ENCODE assay signal across 8 cellular contexts in the genomic region with DNA sequence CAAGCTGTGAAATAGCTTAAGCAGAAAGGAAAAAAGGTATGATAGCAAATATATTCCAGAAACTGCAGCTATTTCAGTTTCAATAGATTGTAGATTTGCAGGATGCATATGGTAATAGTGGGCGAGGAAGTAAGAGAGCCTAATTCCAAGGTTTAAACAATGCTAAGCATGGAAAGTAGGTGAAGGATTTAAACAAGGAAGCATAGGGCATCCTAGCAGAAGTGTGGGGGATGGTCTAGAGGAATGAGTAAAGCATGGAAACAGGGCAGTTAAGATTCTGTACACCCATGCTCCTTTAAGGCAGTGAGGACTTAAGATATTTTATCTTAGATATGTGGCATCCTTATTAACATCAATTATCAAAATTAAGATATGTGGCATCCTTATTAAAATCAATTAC. TPM values are rescaled to one million over a fixed set of nuclear protein-coding genes. Genes with fewer than 3 reads are reported as not detected.
DNase-seq lines count a peak whose midpoint lies in the region; ATAC-seq and TF ChIP-seq lines count a peak whose summit lies in the region.

No MANE protein-coding gene starts in this region.

- H3K4me3 Mint-ChIP-seq in activated T-helper 17 cell treated with anti-CD3 and anti-CD28 coated beads, Interleukin-2, amount 50 U/mL, for 72 hours: peak overlapping the region; percentile 96

- H3K9me3 Mint-ChIP-seq in activated T-helper 17 cell treated with anti-CD3 and anti-CD28 coated beads, Interleukin-2, amount 50 U/mL, for 72 hours: peaks cover 5% of the 10 kb centered on the region

- H3K27ac ChIP-seq in heart left ventricle: peak overlapping the region in 8 of 12 donors; percentile 33 to 99 (median 96)
- H3K27ac ChIP-seq in thymus (ENCODE audit: low read depth): no peak overlapping the region

- DNase-seq in heart left ventricle (no peak), Right ventricle myocardium superior (no peak), kidney epithelial cell (ENCODE audit: low read depth) (no peak), cerebellar nuclear complex (lab: John Stamatoyannopoulos, UW) (no peak), UCSD-AML1 (lab: John Stamatoyannopoulos, UW; ENCODE audit: unreplicated experiment) (no peak), D341Med (ENCODE audit: low spot score) (no peak)

- H3K27me3 Mint-ChIP-seq in activated T-helper 17 cell treated with anti-CD3 and anti-CD28 coated beads, Interleukin-2, amount 50 U/mL, for 72 hours: no peaks in the 10 kb centered on the region

- intact Hi-C loops in heart left ventricle (cut with DNase I) (loop anchor here in 2 of 10 donors (5.0 to 10.0 kb wide), 2 partner anchors 67 to 280 kb away; no protein-coding TSS in a partner anchor), Right ventricle myocardium superior (cut with DNase I) (loop anchor here (10.0 kb wide), 1 partner anchor 340 kb away; no protein-coding TSS in a partner anchor)

- TF ChIP-seq POLR2A in heart left ventricle (IDR thresholded peaks at IDR 0.05): no peak

- H3K36me3 Mint-ChIP-seq in activated T-helper 17 cell treated with anti-CD3 and anti-CD28 coated beads, Interleukin-2, amount 50 U/mL, for 72 hours (ENCODE audit: low read depth): peaks cover 100% of the 10 kb centered on the region

- 17 to 26% (median 20%) methylated on average over 1 of the region's 1 CpG for WGBS in heart left ventricle, 4 donors
- 79% methylated on average over 1 of the region's 1 CpG for WGBS in thymus

- H3K4me3 ChIP-seq in heart left ventricle (peak overlapping the region in 11 of 12 donors; percentile 66 to 99 (median 89)), kidney epithelial cell (ENCODE audit: low read depth, low read length) (peak overlapping the region; percentile 97), thymus (ENCODE audit: low read length) (peak overlapping the region; percentile 75)

- no peaks in the 10 kb centered on the region for H3K27me3 ChIP-seq in heart left ventricle
- no peaks in the 10 kb centered on the region for H3K27me3 ChIP-seq in kidney epithelial cell (ENCODE audit: control insufficient read depth, insufficient read depth, low read length)
- H3K27me3 ChIP-seq in thymus (ENCODE audit: control insufficient read depth, insufficient read depth): no peaks in the 10 kb centered on the region

- TF ChIP-seq CTCF in heart left ventricle (IDR thresholded peaks at IDR 0.05) (no peak), kidney epithelial cell (IDR thresholded peaks at IDR 0.05; ENCODE audit: insufficient read depth, low read length, poor library complexity, severe bottlenecking) (no peak)

- ATAC-seq in heart left ventricle: no peak
- ATAC-seq in Right ventricle myocardium superior (ENCODE audit: poor library complexity): no peak
- no peak for ATAC-seq in activated T-helper 17 cell treated with anti-CD3 and anti-CD28 coated beads, Interleukin-2, amount 50 U/mL, for 72 hours (replicated peaks)

- peaks cover 0 to 79% (median 50%) of the 10 kb centered on the region in 12 donors for H3K4me1 ChIP-seq in heart left ventricle
- H3K4me1 ChIP-seq in thymus (ENCODE audit: control insufficient read depth, insufficient read depth, low read length): peaks cover 8% of the 10 kb centered on the region

- H3K4me1 Mint-ChIP-seq in activated T-helper 17 cell treated with anti-CD3 and anti-CD28 coated beads, Interleukin-2, amount 50 U/mL, for 72 hours: peaks cover 40% of the 10 kb centered on the region

- H3K9me3 ChIP-seq in heart left ventricle (no peaks in the 10 kb centered on the region), thymus (ENCODE audit: control insufficient read depth) (no peaks in the 10 kb centered on the region)

- peak overlapping the region; percentile 100 for H3K27ac Mint-ChIP-seq in activated T-helper 17 cell treated with anti-CD3 and anti-CD28 coated beads, Interleukin-2, amount 50 U/mL, for 72 hours

- H3K36me3 ChIP-seq in heart left ventricle (peaks cover 0 to 18% (median 17%) of the 10 kb centered on the region in 9 donors), kidney epithelial cell (ENCODE audit: control insufficient read depth, insufficient read depth, low read length) (no peaks in the 10 kb centered on the region), thymus (ENCODE audit: control insufficient read depth, insufficient read depth) (peaks cover 7% of the 10 kb centered on the region)

RNA-seq across cellular contexts. Expression of a gene that starts 2.6 kb away (rescaled TPM):
- 10 to 100 TPM; 24.7 to 95.2 (median 60.6) TPM for total RNA-seq in heart left ventricle
- 10 to 100 TPM; 27.5 to 38.5 TPM for polyA plus RNA-seq in heart left ventricle
- 58.4 TPM for total RNA-seq in Right ventricle myocardium superior
- 100 to 1,000 TPM; 215 to 269 TPM for total RNA-seq in activated T-helper 17 cell treated with anti-CD3 and anti-CD28 coated beads, Interleukin-2, amount 50 U/mL, for 72 hours
- 69.3 and 73.8 TPM in 2 replicates for total RNA-seq in kidney epithelial cell
- polyA plus RNA-seq in thymus: 70.0 TPM
